Comparison of ENCODE assay signal across 16 cellular contexts in the genomic region with DNA sequence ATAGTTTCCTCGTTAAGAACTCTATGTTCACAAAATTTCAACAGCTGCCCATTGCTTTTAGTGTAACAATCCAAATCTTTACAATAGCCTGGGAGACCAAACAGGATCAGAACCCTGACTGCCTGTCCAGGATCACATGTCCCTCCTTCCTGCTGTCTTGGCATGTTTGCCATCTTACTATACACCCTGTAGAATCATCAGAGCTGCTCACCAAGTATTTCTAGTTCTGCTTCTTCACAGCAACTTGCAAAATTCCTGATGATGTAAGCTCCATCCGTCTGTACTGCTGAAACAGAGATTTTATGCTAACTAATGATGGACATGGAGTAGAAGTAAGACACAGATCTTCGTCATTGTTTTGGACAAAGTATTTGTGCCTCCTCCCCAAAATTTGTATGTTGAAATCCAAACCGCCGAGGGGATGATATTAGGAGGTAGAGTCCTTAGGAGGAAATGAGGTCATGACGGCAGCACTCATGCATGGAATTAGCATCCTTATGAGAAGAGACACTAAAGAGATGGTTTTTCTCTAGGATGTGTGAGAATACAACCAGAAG.
DNase-seq lines count a peak whose midpoint lies in the region; ATAC-seq and TF ChIP-seq lines count a peak whose summit lies in the region.
"Had no signal": no experiment of that assay in that cellular context is flagged by ENCODE, and none has a peak within 500 bp of the region (broad histone marks: within the 10 kb centered on the region; RNA-seq: fewer than 3 reads in every experiment).

No MANE protein-coding gene starts in this region.

- no peak overlapping the region for H3K4me3 ChIP-seq in esophagus muscularis mucosa
- H3K4me3 ChIP-seq: GM23338 had no signal

- no peaks in the 10 kb centered on the region for H3K4me1 Mint-ChIP-seq in MCF 10A (ENCODE audit: insufficient read depth, unreplicated experiment)
- H3K4me1 Mint-ChIP-seq: B cell; CD4-positive, CD25-positive, alpha-beta regulatory T cell had no signal

- peaks cover 0 to 4% (median 2%) of the 10 kb centered on the region in 4 donors for H3K4me1 ChIP-seq in esophagus muscularis mucosa
- H3K4me1 ChIP-seq: Caco-2 had no signal

- in situ Hi-C loops in T47D (cut with HindIII; ENCODE audit: low pct_unique_long_range_greater_than_20kb, low sequenced_read_pairs) = no loop called here

- POLR2A ChIA-PET in MCF 10A (lab: Yijun Ruan, JAX) = no interaction called here

- H3K27ac Mint-ChIP-seq in MCF 10A (ENCODE audit: low read depth, unreplicated experiment) = no peak overlapping the region
- H3K27ac Mint-ChIP-seq: B cell, GM23338 had no signal

- intact Hi-C loops in MCF 10A (cut with micrococcal nuclease) = no loop called here
- intact Hi-C loops in esophagus muscularis mucosa (cut with DNase I) = no loop called here

- no TSS peak for BruUV-seq in MCF 10A (replicated peaks; lab: Mats Ljungman, UMichigan)

- no peaks in the 10 kb centered on the region for H3K27me3 Mint-ChIP-seq in MCF 10A (ENCODE audit: insufficient read depth, unreplicated experiment)
- H3K27me3 Mint-ChIP-seq: CD4-positive, CD25-positive, alpha-beta regulatory T cell had no signal

- TF ChIP-seq EP300 in esophagus muscularis mucosa (IDR thresholded peaks at IDR 0.05) = no peak

- H3K9me3 ChIP-seq in esophagus muscularis mucosa = no peaks in the 10 kb centered on the region
- H3K9me3 ChIP-seq: Caco-2 had no signal

- CTCF ChIA-PET in MCF 10A (lab: Yijun Ruan, JAX) = interaction anchor here (0.8 kb wide), 1 partner anchor 64 kb away, joined by 3 read pairs; no protein-coding TSS in a partner anchor

- H3K9me3 Mint-ChIP-seq in MCF 10A (ENCODE audit: unreplicated experiment) = peaks cover 8% of the 10 kb centered on the region
- H3K9me3 Mint-ChIP-seq: GM23338 had no signal

- H3K36me3 Mint-ChIP-seq in MCF 10A (ENCODE audit: insufficient read depth, unreplicated experiment) = peaks cover 5% of the 10 kb centered on the region
- H3K36me3 Mint-ChIP-seq: CD4-positive, CD25-positive, alpha-beta regulatory T cell had no signal

- no peak overlapping the region for H3K4me3 Mint-ChIP-seq in MCF 10A (ENCODE audit: unreplicated experiment)
- H3K4me3 Mint-ChIP-seq: B cell; CD4-positive, CD25-positive, alpha-beta regulatory T cell; GM23338 had no signal

- no peak for TF ChIP-seq CTCF in MCF 10A (IDR thresholded peaks at IDR 0.05; ENCODE audit: unreplicated experiment)
- no peak for TF ChIP-seq CTCF in VCaP (conservative IDR thresholded peaks at IDR 0.05)
- no peak for TF ChIP-seq CTCF in esophagus muscularis mucosa (IDR thresholded peaks at IDR 0.05)

- 81% methylated on average over 6 of the region's 6 CpGs for WGBS in esophagus muscularis mucosa

- no peaks in the 10 kb centered on the region for H3K27me3 ChIP-seq in esophagus muscularis mucosa

- TF ChIP-seq POLR2A in esophagus muscularis mucosa (IDR thresholded peaks at IDR 0.05; ENCODE audit: low read depth) = no peak

- no peaks in the 10 kb centered on the region for H3K36me3 ChIP-seq in esophagus muscularis mucosa

- H3K27ac ChIP-seq in VCaP (peak overlapping the region; percentile 53), esophagus muscularis mucosa (replicated peaks in 1 of 4) (no peak overlapping the region)
- H3K27ac ChIP-seq: HL-60 had no signal

- ATAC-seq in esophagus mucosa = peak; percentile 98
- ATAC-seq: GM23338 had no signal

- DNase-seq in T47D (ENCODE audit: low read depth in 1 of 2, low spot score in 1 of 2) (peak; percentile 26 to 64), MCF 10A (ENCODE audit: unreplicated experiment) (no peak), ureter (ENCODE audit: low spot score) (peak; percentile 44), T-helper 1 cell (no peak), esophagus muscularis mucosa (ENCODE audit: extremely low spot score) (no peak)
- no peak for DNase-seq in effector CD4-positive, alpha-beta T cell
- DNase-seq: 8988T; C1 segment of cervical spinal cord; Caco-2; CD4-positive, CD25-positive, alpha-beta regulatory T cell; HCEC 1CT had no signal

Comparison
In these comparisons a context has a peak if more than half of its experiments do, and no peak if none do; other contexts are left out.
1. DNase-seq: peak in T47D (2 of 2) and ureter (single experiment); none in MCF 10A (single experiment), effector CD4-positive, alpha-beta T cell (single experiment), T-helper 1 cell (0 of 5) and esophagus muscularis mucosa (single experiment).